Comparison of ENCODE assay signal across 1 cellular context in genomic region chr7:45768516-45769394, GRCh38.
TF ChIP-seq lines count a peak whose summit lies in the region.
"Not testable (repeated sequence)": the region's sequence is repeated elsewhere in the genome, so short reads cannot be mapped to it uniquely, and the experiment has no call there.

No MANE protein-coding gene starts in this region.

TF ChIP-seq in K562, 482 proteins besides CTCF, POLR2A, EP300 and RAD21 (continued from another document):
- TF ChIP-seq GMEB1 (CRISPR knock-in tag; IDR thresholded peaks at IDR 0.05), result peak; percentile 70
- peak; percentile 76 to 80 for TF ChIP-seq NRF1 (conservative IDR thresholded peaks at IDR 0.05 in 1 of 2, IDR thresholded peaks at IDR 0.05 in 1 of 2)
- peak; percentile 58; the same call in 1 of the 2 replicates for TF ChIP-seq POLR2AphosphoS5 (IDR thresholded peaks at IDR 0.05; ENCODE audit: control insufficient read depth, insufficient read depth, low read depth, low read length)
- TF ChIP-seq NR2C2 (CRISPR knock-in tag; IDR thresholded peaks at IDR 0.05), result not testable (repeated sequence)
- peak; percentile 67; the same call in 1 of the 2 replicates for TF ChIP-seq NR2C2 (tag; IDR thresholded peaks at IDR 0.05)
- peak in 2 of 3 experiments; percentile 52 to 66 for TF ChIP-seq YY1 (IDR thresholded peaks at IDR 0.05; ENCODE audit: borderline replicate concordance in 1 of 3, control insufficient read depth in 1 of 3, extremely low read depth in 1 of 3, insufficient read depth in 3 of 3, insufficient read length in 1 of 3, insufficient replicate concordance in 2 of 3, low read depth in 1 of 3, low read length in 2 of 3)
- TF ChIP-seq GABPB1 (CRISPR knock-in tag; IDR thresholded peaks at IDR 0.05), result 0 out of 2 replicates have a peak, but pooled peaks have one; percentile 33
- TF ChIP-seq PRDM10 (IDR thresholded peaks at IDR 0.05; ENCODE audit: partially characterized antibody), result peak; percentile 47
- peak; percentile 91 for TF ChIP-seq POLR2G (IDR thresholded peaks at IDR 0.05; ENCODE audit: low read depth, low read length)
- peak; percentile 71 to 76; a peak in 3 of 4 replicates for TF ChIP-seq FOXK2 (conservative IDR thresholded peaks at IDR 0.05 in 1 of 2, IDR thresholded peaks at IDR 0.05 in 1 of 2; ENCODE audit: low read depth in 2 of 2)
- TF ChIP-seq KDM5B (IDR thresholded peaks at IDR 0.05; ENCODE audit: insufficient replicate concordance, low read depth, low read length), result peak; percentile 46
- TF ChIP-seq ZKSCAN1 (IDR thresholded peaks at IDR 0.05; ENCODE audit: low read depth, low read length), result peak; percentile 57; the same call in 1 of the 2 replicates
- TF ChIP-seq ZNF639 (CRISPR knock-in tag; conservative IDR thresholded peaks at IDR 0.05 in 1 of 2, IDR thresholded peaks at IDR 0.05 in 1 of 2), result peak in 1 of 2 experiments; percentile 78; a peak in 2 of 4 replicates
- TF ChIP-seq KAT7 (CRISPR knock-in tag; IDR thresholded peaks at IDR 0.05; ENCODE audit: borderline replicate concordance), result peak; percentile 56; the same call in 1 of the 2 replicates
- TF ChIP-seq ZFX (CRISPR knock-in tag; IDR thresholded peaks at IDR 0.05), result peak; percentile 91
- TF ChIP-seq ETS1 (conservative IDR thresholded peaks at IDR 0.05; ENCODE audit: control insufficient read depth, low read depth, low read length), result 0 out of 2 replicates have a peak, but pooled peaks have one; percentile 29
- peak; percentile 100 for TF ChIP-seq CREM (IDR thresholded peaks at IDR 0.05; ENCODE audit: low read depth)
- TF ChIP-seq TGIF2 (CRISPR knock-in tag; IDR thresholded peaks at IDR 0.05), result peak; percentile 29; the same call in 1 of the 2 replicates
- peak; percentile 67 to 78 for TF ChIP-seq MNT (conservative IDR thresholded peaks at IDR 0.05)
- TF ChIP-seq MLLT1 (IDR thresholded peaks at IDR 0.05), result 0 out of 4 replicates have a peak, but pooled peaks of 1 of the 2 experiments have one; percentile 61
- peak; percentile 98 for TF ChIP-seq ZBTB12 (CRISPR knock-in tag; IDR thresholded peaks at IDR 0.05)
- peak; percentile 65 for TF ChIP-seq JUND (IDR thresholded peaks at IDR 0.05; ENCODE audit: borderline replicate concordance, low read depth, low read length)
- peak; percentile 22; the same call in 1 of the 3 replicates for TF ChIP-seq JUND (tag; IDR thresholded peaks at IDR 0.05; ENCODE audit: borderline replicate concordance, low read depth, low read length)
- TF ChIP-seq HCFC1 (IDR thresholded peaks at IDR 0.05; ENCODE audit: low read depth, low read length), result peak; percentile 85
- TF ChIP-seq PKNOX1 (IDR thresholded peaks at IDR 0.05), result peak; percentile 61
- TF ChIP-seq HNRNPLL (IDR thresholded peaks at IDR 0.05; ENCODE audit: low read depth, low read length, poor library complexity, severe bottlenecking), result peak; percentile 54
- peak; percentile 43; the same call in 1 of the 2 replicates for TF ChIP-seq CEBPB (tag; IDR thresholded peaks at IDR 0.05)
- TF ChIP-seq KHSRP (IDR thresholded peaks at IDR 0.05), result peak; percentile 95
- TF ChIP-seq TAF9B (IDR thresholded peaks at IDR 0.05; ENCODE audit: partially characterized antibody), result peak; percentile 58
- TF ChIP-seq MAZ (CRISPR knock-in tag; conservative IDR thresholded peaks at IDR 0.05 in 1 of 2, IDR thresholded peaks at IDR 0.05 in 1 of 2), result peak; percentile 45 to 72; a peak in 2 of 4 replicates
- peak; percentile 32; the same call in 1 of the 2 replicates for TF ChIP-seq MAX (CRISPR knock-in tag; IDR thresholded peaks at IDR 0.05)
- TF ChIP-seq FOXP1 (CRISPR knock-in tag; IDR thresholded peaks at IDR 0.05), result peak; percentile 51; the same call in 1 of the 2 replicates
- TF ChIP-seq RCOR1 (IDR thresholded peaks at IDR 0.05; ENCODE audit: borderline replicate concordance in 1 of 2, low read depth in 2 of 2, low read length in 2 of 2), result 0 out of 4 replicates have a peak, but pooled peaks of 1 of the 2 experiments have one; percentile 34
- peak; percentile 61 for TF ChIP-seq ZNF316 (IDR thresholded peaks at IDR 0.05)
- peak; percentile 81 for TF ChIP-seq SP1 (CRISPR knock-in tag; IDR thresholded peaks at IDR 0.05)
- TF ChIP-seq CSDE1 (IDR thresholded peaks at IDR 0.05), result peak in 1 of 2 experiments; percentile 94; a peak in 2 of 4 replicates
- peak; percentile 93 for TF ChIP-seq PHF20 (IDR thresholded peaks at IDR 0.05; ENCODE audit: partially characterized antibody)
- peak; percentile 22 to 99; a peak in 2 of 4 replicates for TF ChIP-seq TBL1XR1 (IDR thresholded peaks at IDR 0.05; ENCODE audit: low read length in 2 of 2)
TF ChIP-seq in K562: peak in this region for 77; not testable (repeated sequence) for 405.
